Comparison of ENCODE assay signal across 1 cellular context in genomic region chr4:100926039-100926717, GRCh38.
TF ChIP-seq lines count a peak whose summit lies in the region.

No MANE protein-coding gene starts in this region.

TF ChIP-seq in HCT116, 20 proteins besides CTCF, POLR2A, EP300 and RAD21 (continued from another document):
- TF ChIP-seq REST (IDR thresholded peaks at IDR 0.05; ENCODE audit: low read depth), result no peak
- TF ChIP-seq MAX (IDR thresholded peaks at IDR 0.05), result no peak
- TF ChIP-seq ZNF274 (IDR thresholded peaks at IDR 0.05; ENCODE audit: low read depth, low read length), result no peak
- TF ChIP-seq EGR1 (IDR thresholded peaks at IDR 0.05; ENCODE audit: low read depth), result no peak
- TF ChIP-seq YY1 (IDR thresholded peaks at IDR 0.05; ENCODE audit: extremely low read depth, insufficient replicate concordance, low read depth, low read length), result no peak
- no peak for TF ChIP-seq ZFX (IDR thresholded peaks at IDR 0.05)
TF ChIP-seq in HCT116: peak in this region for 0.
